Comparison of ENCODE assay signal across 1 cellular context in the genomic region with DNA sequence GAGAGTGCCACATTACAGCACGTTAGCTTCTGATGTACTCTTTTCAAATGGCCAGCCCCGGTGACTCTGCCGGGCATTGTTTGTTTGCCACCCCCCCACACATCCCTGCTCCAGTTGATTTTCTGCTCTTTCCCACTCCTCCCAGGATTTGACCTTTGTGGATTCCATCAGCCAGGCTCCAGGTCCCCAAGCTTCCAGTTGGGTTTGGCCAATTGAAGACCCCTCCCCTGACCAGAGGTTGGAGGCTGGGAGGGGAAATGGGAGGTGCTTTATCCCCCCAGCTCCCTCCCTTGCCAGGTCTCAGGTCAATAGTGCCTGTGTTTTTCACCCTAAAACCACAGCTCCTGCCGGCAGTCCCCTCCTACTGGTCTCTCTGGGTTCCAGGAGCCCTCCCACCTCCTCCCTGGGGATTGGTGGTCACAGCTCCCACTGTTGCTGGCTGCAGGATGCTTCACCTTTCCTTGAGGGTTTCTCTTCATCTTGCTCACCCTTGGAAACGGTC.
TF ChIP-seq lines count a peak whose summit lies in the region.

No MANE protein-coding gene starts in this region.

TF ChIP-seq in IMR-90, 13 proteins besides CTCF, POLR2A, EP300 and RAD21 (continued from another document):
- TF ChIP-seq, protein P1, sequence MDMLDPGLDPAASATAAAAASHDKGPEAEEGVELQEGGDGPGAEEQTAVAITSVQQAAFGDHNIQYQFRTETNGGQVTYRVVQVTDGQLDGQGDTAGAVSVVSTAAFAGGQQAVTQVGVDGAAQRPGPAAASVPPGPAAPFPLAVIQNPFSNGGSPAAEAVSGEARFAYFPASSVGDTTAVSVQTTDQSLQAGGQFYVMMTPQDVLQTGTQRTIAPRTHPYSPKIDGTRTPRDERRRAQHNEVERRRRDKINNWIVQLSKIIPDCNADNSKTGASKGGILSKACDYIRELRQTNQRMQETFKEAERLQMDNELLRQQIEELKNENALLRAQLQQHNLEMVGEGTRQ (IDR thresholded peaks at IDR 0.05; ENCODE audit: low read depth, low read length): no peak
- TF ChIP-seq BHLHE40 (IDR thresholded peaks at IDR 0.05; ENCODE audit: low read depth, low read length): no peak
- no peak for TF ChIP-seq MAFK (IDR thresholded peaks at IDR 0.05; ENCODE audit: low read depth, low read length)
